In genomic region chr6:151001387-151002063, GRCh38 we compare ENCODE assay signal across 11 cellular contexts.
A peak's percentile ranks its signal among the peaks of the same experiment; 100 is the strongest.
DNase-seq lines count a peak whose midpoint lies in the region; ATAC-seq and TF ChIP-seq lines count a peak whose summit lies in the region.
"Had no signal": no experiment of that assay in that cellular context is flagged by ENCODE, and none has a peak within 500 bp of the region (broad histone marks: within the 10 kb centered on the region; RNA-seq: fewer than 3 reads in every experiment).

No MANE protein-coding gene starts in this region.

- H3K36me3 ChIP-seq in ascending aorta (peaks cover 0 to 6% of the 10 kb centered on the region in 2 donors), ovary (no peaks in the 10 kb centered on the region)
- H3K36me3 ChIP-seq: transverse colon had no signal

- DNase-seq in ascending aorta (ENCODE audit: low spot score in 2 of 2) (no peak), ovary (no peak), OCI-M2 (lab: John Stamatoyannopoulos, UW; ENCODE audit: unreplicated experiment) (no peak), NCI-H1930 (lab: John Stamatoyannopoulos, UW) (no peak)
- DNase-seq: activated effector memory CD4-positive, alpha-beta T cell treated with anti-CD3 and anti-CD28 coated beads, Interleukin-2, amount 50 U/mL, for 16 hours; CD8-positive, alpha-beta T cell; transverse colon had no signal

- H3K27me3 ChIP-seq in ascending aorta (no peaks in the 10 kb centered on the region), ovary (no peaks in the 10 kb centered on the region)
- H3K27me3 ChIP-seq: transverse colon had no signal

- H3K9me3 ChIP-seq in ascending aorta, result no peaks in the 10 kb centered on the region
- H3K9me3 ChIP-seq in ovary, result no peaks in the 10 kb centered on the region
- H3K9me3 ChIP-seq: transverse colon had no signal

- H3K4me1 ChIP-seq in ascending aorta (peaks cover 0 to 13% of the 10 kb centered on the region in 2 donors), ovary (ENCODE audit: insufficient read depth) (peaks cover 23% of the 10 kb centered on the region)

- TF ChIP-seq CTCF in VCaP (conservative IDR thresholded peaks at IDR 0.05), result no peak
- no peak for TF ChIP-seq CTCF in ascending aorta (IDR thresholded peaks at IDR 0.05)
- TF ChIP-seq CTCF in ovary (IDR thresholded peaks at IDR 0.05), result no peak

- H3K27ac ChIP-seq in VCaP (peak overlapping the region; percentile 92), ascending aorta (no peak overlapping the region), ovary (peak overlapping the region in 1 of 2 donors; percentile 74)
- H3K27ac ChIP-seq: transverse colon had no signal

- intact Hi-C loops in ascending aorta (cut with DNase I), result no loop called here
- intact Hi-C loops in ovary (cut with DNase I), result loop anchor here in 2 of 4 donors (5.0 to 10.0 kb wide), 2 partner anchors 107 to 109 kb away; no protein-coding TSS in a partner anchor

- WGBS in ovary, 3 donors, result 63 to 74% (median 64%) methylated on average over 5 of the region's 5 CpGs

- peak; percentile 72 for ATAC-seq in GM18499 (IDR thresholded peaks at IDR 0.05; ENCODE audit: insufficient read depth, unreplicated experiment)
- ATAC-seq in GM19351 (IDR thresholded peaks at IDR 0.05; ENCODE audit: unreplicated experiment), result peak; percentile 85
- peak; percentile 61 for ATAC-seq in HG02840 (IDR thresholded peaks at IDR 0.05; ENCODE audit: low FRiP score, unreplicated experiment)
- ATAC-seq: CD8-positive, alpha-beta T cell had no signal

- no peak overlapping the region for H3K4me3 ChIP-seq in ascending aorta
- no peak overlapping the region for H3K4me3 ChIP-seq in ovary
- H3K4me3 ChIP-seq: transverse colon had no signal

- TF ChIP-seq POLR2A in ovary (IDR thresholded peaks at IDR 0.05), result no peak

- no peak for TF ChIP-seq EP300 in ovary (IDR thresholded peaks at IDR 0.05)
